7 cellular contexts compared by ENCODE assay signal in genomic region chr10:29493697-29494096, GRCh38.
"Had no signal": no experiment of that assay in that cellular context is flagged by ENCODE, and none has a peak within 500 bp of the region (broad histone marks: within the 10 kb centered on the region; RNA-seq: fewer than 3 reads in every experiment).

No MANE protein-coding gene starts in this region.

- FAIRE-seq: H1, H54 had no signal

- H3K9me3 Mint-ChIP-seq: GM23338, H9, IgD-negative memory B cell had no signal

- H3K27me3 Mint-ChIP-seq: IgD-negative memory B cell had no signal

- DNase-seq: H9, HCEC 1CT, KG1 had no signal

- H3K4me2 ChIP-seq: GM23338 had no signal

- H3K4me3 ChIP-seq: GM23338 had no signal

- H3K4me1 Mint-ChIP-seq: IgD-negative memory B cell had no signal

- H3K27ac Mint-ChIP-seq: GM23338, H9, IgD-negative memory B cell had no signal

- ATAC-seq: GM23338 had no signal

- H2AFZ ChIP-seq: GM23338 had no signal

- H3K4me3 Mint-ChIP-seq: GM23338, H9, IgD-negative memory B cell had no signal
